ENCODE assay signal across 8 cellular contexts in genomic region chr6:2877057-2877882, GRCh38. TPM values are rescaled to one million over a fixed set of nuclear protein-coding genes. Genes with fewer than 3 reads are reported as not detected.
A peak's percentile ranks its signal among the peaks of the same experiment; 100 is the strongest.
DNase-seq lines count a peak whose midpoint lies in the region; ATAC-seq and TF ChIP-seq lines count a peak whose summit lies in the region.

No MANE protein-coding gene starts in this region.

- no peaks in the 10 kb centered on the region for H3K9me3 ChIP-seq in mammary epithelial cell (replicated peaks; ENCODE audit: insufficient read depth, low read length)

- dilution Hi-C loops in mammary epithelial cell (cut with HindIII; ENCODE audit: low sequenced_read_pairs), result no loop called here

- peak overlapping the region; percentile 46 for H3K9ac ChIP-seq in mammary epithelial cell (ENCODE audit: insufficient read depth, low read length)

- intact Hi-C loops in activated naive CD4-positive, alpha-beta T cell treated with anti-CD3 and anti-CD28 coated beads for 36 hours (cut with micrococcal nuclease), result no loop called here
- intact Hi-C loops in mammary epithelial cell (cut with micrococcal nuclease), result no loop called here

- in situ Hi-C loops in mammary epithelial cell (cut with MboI; ENCODE audit: low sequenced_read_pairs in 2 of 2), result no loop called here

- H3K27me3 Mint-ChIP-seq in activated naive CD4-positive, alpha-beta T cell treated with anti-CD3 and anti-CD28 coated beads for 36 hours (ENCODE audit: low read depth), result no peaks in the 10 kb centered on the region
- H3K27me3 Mint-ChIP-seq in memory B cell (no peaks in the 10 kb centered on the region), type B pancreatic cell (peaks cover 30% of the 10 kb centered on the region)

- TF ChIP-seq CTCF in mammary epithelial cell (conservative IDR thresholded peaks at IDR 0.05 in 1 of 2, IDR thresholded peaks at IDR 0.05 in 1 of 2; ENCODE audit: extremely low read depth in 1 of 2, insufficient read depth in 1 of 2, low read depth in 1 of 2, low read length in 2 of 2) (no peak), type B pancreatic cell (conservative IDR thresholded peaks at IDR 0.05) (no peak)

- no peaks in the 10 kb centered on the region for H4K20me1 ChIP-seq in mammary epithelial cell (ENCODE audit: insufficient read depth, low read length)

- CTCF ChIA-PET in activated naive CD4-positive, alpha-beta T cell treated with anti-CD3 and anti-CD28 coated beads for 36 hours (lab: Charles Lee), result interaction anchor here (1.0 to 3.2 kb wide), 10 partner anchors 8 to 86 kb away, joined by 3 to 10 read pairs (median 5); no protein-coding TSS in a partner anchor
- CTCF ChIA-PET in mammary epithelial cell (lab: Charles Lee; ENCODE audit: low non-redundant PET), result interaction anchor here (0.6 to 0.7 kb wide), 3 partner anchors 23 to 1055 kb away, joined by 3 read pairs; no protein-coding TSS in a partner anchor

- BruUV-seq in mammary epithelial cell (replicated peaks; lab: Mats Ljungman, UMichigan), result no TSS peak

- H3K36me3 ChIP-seq in mammary epithelial cell (ENCODE audit: insufficient read depth, low read length), result no peaks in the 10 kb centered on the region

- peak overlapping the region; percentile 88 for H2AFZ ChIP-seq in mammary epithelial cell (ENCODE audit: low read depth, low read length)

- H3K27me3 ChIP-seq in mammary epithelial cell (ENCODE audit: insufficient read depth, low read length), result no peaks in the 10 kb centered on the region

- H3K36me3 Mint-ChIP-seq in activated naive CD4-positive, alpha-beta T cell treated with anti-CD3 and anti-CD28 coated beads, Interleukin-2, amount 50 U/mL, for 72 hours, result peaks cover 16 to 26% of the 10 kb centered on the region in 2 donors
- peaks cover 9% of the 10 kb centered on the region for H3K36me3 Mint-ChIP-seq in activated naive CD4-positive, alpha-beta T cell treated with anti-CD3 and anti-CD28 coated beads for 36 hours (ENCODE audit: low read depth)
- H3K36me3 Mint-ChIP-seq in memory B cell, result peaks cover 8% of the 10 kb centered on the region
- no peaks in the 10 kb centered on the region for H3K36me3 Mint-ChIP-seq in type B pancreatic cell

- H3K4me3 ChIP-seq in mammary epithelial cell (replicated peaks in 1 of 3; ENCODE audit: insufficient read depth in 1 of 3, low read depth in 2 of 3, low read length in 3 of 3), result no peak overlapping the region

- peak overlapping the region; percentile 78 to 85 for H3K27ac Mint-ChIP-seq in activated naive CD4-positive, alpha-beta T cell treated with anti-CD3 and anti-CD28 coated beads, Interleukin-2, amount 50 U/mL, for 72 hours
- no peak overlapping the region for H3K27ac Mint-ChIP-seq in activated naive CD4-positive, alpha-beta T cell treated with anti-CD3 and anti-CD28 coated beads for 36 hours
- H3K27ac Mint-ChIP-seq in memory B cell, result peak overlapping the region; percentile 97
- H3K27ac Mint-ChIP-seq in type B pancreatic cell, result peak overlapping the region; percentile 97

- 79% methylated on average over 9 of the region's 13 CpGs for WGBS in mammary epithelial cell (ENCODE audit: low coverage, missing lambda C conversion rate)

- peak overlapping the region; percentile 82 for H3K4me2 ChIP-seq in mammary epithelial cell (ENCODE audit: insufficient read depth, low read depth, low read length)

- peaks cover 29% of the 10 kb centered on the region for H3K4me1 ChIP-seq in mammary epithelial cell (ENCODE audit: insufficient read depth, low read length)

- no peak overlapping the region for H3K4me3 Mint-ChIP-seq in activated naive CD4-positive, alpha-beta T cell treated with anti-CD3 and anti-CD28 coated beads for 36 hours
- H3K4me3 Mint-ChIP-seq in memory B cell (peak overlapping the region; percentile 89), type B pancreatic cell (peak overlapping the region; percentile 95)

- H3K4me1 Mint-ChIP-seq in activated naive CD4-positive, alpha-beta T cell treated with anti-CD3 and anti-CD28 coated beads for 36 hours (ENCODE audit: low read depth), result peaks cover 82% of the 10 kb centered on the region
- peaks cover 71% of the 10 kb centered on the region for H3K4me1 Mint-ChIP-seq in memory B cell
- H3K4me1 Mint-ChIP-seq in type B pancreatic cell (ENCODE audit: unreplicated experiment), result peaks cover 21% of the 10 kb centered on the region

- ATAC-seq in activated naive CD4-positive, alpha-beta T cell treated with anti-CD3 and anti-CD28 coated beads, Interleukin-2, amount 50 U/mL, for 72 hours, result peak in 1 of 2 donors; percentile 1
- ATAC-seq in memory B cell (ENCODE audit: low read depth) (no peak), HG02588 (IDR thresholded peaks at IDR 0.05; ENCODE audit: unreplicated experiment) (no peak)

- DNase-seq in activated naive CD4-positive, alpha-beta T cell treated with anti-CD3 and anti-CD28 coated beads, Interleukin-2, amount 50 U/mL, for 72 hours (ENCODE audit: low spot score in 2 of 2), result no peak
- no peak for DNase-seq in activated naive CD4-positive, alpha-beta T cell treated with anti-CD3 and anti-CD28 coated beads for 36 hours
- peak; percentile 76 for DNase-seq in mammary epithelial cell
- DNase-seq in memory B cell (ENCODE audit: low spot score in 2 of 2), result no peak
- DNase-seq in type B pancreatic cell (ENCODE audit: extremely low spot score, unreplicated experiment), result no peak
- DNase-seq in NCI-H128 (lab: John Stamatoyannopoulos, UW; ENCODE audit: unreplicated experiment), result no peak
- no peak for DNase-seq in activated effector memory CD4-positive, alpha-beta T cell treated with Interleukin-2 at 50 U/mL for 16 hours

- peaks cover 10 to 11% of the 10 kb centered on the region in 2 donors for H3K9me3 Mint-ChIP-seq in activated naive CD4-positive, alpha-beta T cell treated with anti-CD3 and anti-CD28 coated beads, Interleukin-2, amount 50 U/mL, for 72 hours
- peaks cover 2% of the 10 kb centered on the region for H3K9me3 Mint-ChIP-seq in activated naive CD4-positive, alpha-beta T cell treated with anti-CD3 and anti-CD28 coated beads for 36 hours
- H3K9me3 Mint-ChIP-seq in memory B cell (no peaks in the 10 kb centered on the region), type B pancreatic cell (peaks cover 10% of the 10 kb centered on the region)

- H3K79me2 ChIP-seq in mammary epithelial cell (ENCODE audit: insufficient read depth, low read length), result no peaks in the 10 kb centered on the region

- peak overlapping the region; percentile 77 for H3K27ac ChIP-seq in mammary epithelial cell (ENCODE audit: insufficient read depth, low read depth, low read length)

RNA-seq across cellular contexts. Expression of gene SERPINB9, which starts 25.8 kb away (rescaled TPM):
- 100 to 1,000 TPM in 1 of 2 donors, 10 to 100 TPM in 1; 51.3 to 102 TPM for total RNA-seq in activated naive CD4-positive, alpha-beta T cell treated with anti-CD3 and anti-CD28 coated beads, Interleukin-2, amount 50 U/mL, for 72 hours
- 10 to 100 TPM; 72.2 to 75.8 TPM for total RNA-seq in activated naive CD4-positive, alpha-beta T cell treated with anti-CD3 and anti-CD28 coated beads for 36 hours
- total RNA-seq in mammary epithelial cell (1 to 10 TPM in 1 of 2 donors, under 1 TPM in 1; 0.16 to 1.2 TPM), type B pancreatic cell (ENCODE audit: low replicate concordance) (6.0 and 6.5 TPM in 2 replicates)
- polyA plus RNA-seq in mammary epithelial cell, result 0.11 TPM
- polyA minus RNA-seq in mammary epithelial cell, result not detected

RNA-seq across cellular contexts. Expression of gene SERPINB1, which starts 35.6 kb away (rescaled TPM):
- 100 to 1,000 TPM; 121 to 169 TPM for total RNA-seq in activated naive CD4-positive, alpha-beta T cell treated with anti-CD3 and anti-CD28 coated beads, Interleukin-2, amount 50 U/mL, for 72 hours
- 100 to 1,000 TPM; 200 to 208 TPM for total RNA-seq in activated naive CD4-positive, alpha-beta T cell treated with anti-CD3 and anti-CD28 coated beads for 36 hours
- total RNA-seq in mammary epithelial cell (10 to 100 TPM; 17.0 to 40.0 TPM), type B pancreatic cell (ENCODE audit: low replicate concordance) (31.2 and 52.0 TPM in 2 replicates)
- 91.9 TPM for polyA plus RNA-seq in mammary epithelial cell
- 37.4 TPM for polyA minus RNA-seq in mammary epithelial cell
